ENCODE assay signal across 7 cellular contexts in the genomic region with DNA sequence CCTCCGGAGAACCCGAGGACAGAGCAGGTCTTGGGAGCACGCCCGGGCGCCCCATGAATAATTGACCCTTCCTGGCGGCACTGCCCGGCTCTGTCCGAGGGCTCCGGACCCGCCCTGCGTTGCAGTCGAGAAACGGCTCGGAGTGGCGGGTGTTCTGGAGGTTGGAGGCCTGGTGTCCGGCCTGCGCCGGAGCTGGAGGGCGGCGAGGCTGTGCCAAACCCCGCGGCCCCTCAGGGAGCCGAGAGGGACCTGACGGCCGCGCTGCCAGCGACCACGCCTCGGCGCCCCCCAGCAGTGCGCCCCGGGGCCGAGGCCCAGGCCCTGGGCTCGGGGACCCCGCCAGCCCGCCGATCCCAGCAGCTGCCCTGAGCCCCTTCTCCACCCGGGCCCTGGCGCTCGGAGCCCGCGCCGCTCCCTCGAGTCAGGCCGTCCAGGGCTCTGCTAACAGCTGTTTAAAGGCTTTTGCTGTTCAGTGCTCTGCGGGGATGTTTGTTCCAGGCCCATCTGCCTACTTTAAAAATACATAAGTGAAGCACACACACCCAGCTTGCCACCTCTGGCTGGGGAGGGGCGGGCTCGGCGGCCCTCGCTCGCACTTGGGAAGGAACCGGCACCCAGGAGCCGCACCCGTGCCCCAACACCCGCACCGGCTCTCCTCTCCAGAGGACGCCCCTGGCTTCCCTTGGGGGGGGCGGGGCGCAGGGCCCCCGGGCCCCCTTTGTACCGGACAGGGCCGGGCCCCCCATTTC.
DNase-seq lines count a peak whose midpoint lies in the region; ATAC-seq and TF ChIP-seq lines count a peak whose summit lies in the region.

No MANE protein-coding gene starts in this region.

- H3K4me3 ChIP-seq in NB4 (ENCODE audit: low read depth, low read length) (peak overlapping the region; percentile 80), brain microvascular endothelial cell (ENCODE audit: low read depth, low read length) (peak overlapping the region; percentile 64)

- peak overlapping the region; percentile 48 for H3K27ac ChIP-seq in brain microvascular endothelial cell

- ATAC-seq in stimulated activated naive CD8-positive, alpha-beta T cell treated with anti-CD3 and anti-CD28 coated beads, Interleukin-15, Interleukin-2, amounts not matched to agents 100 U/mL and 50 U/mL, for 24 hours, result no peak

- in situ Hi-C loops in brain microvascular endothelial cell (cut with HindIII; ENCODE audit: low pct_ligation_motif_present, low sequenced_read_pairs), result no loop called here

- no peaks in the 10 kb centered on the region for H3K27me3 ChIP-seq in brain microvascular endothelial cell (replicated peaks)

- no peak for TF ChIP-seq POLR2A in NB4 (IDR thresholded peaks at IDR 0.05; ENCODE audit: extremely low read depth, insufficient read length)

- DNase-seq in GM04504 (ENCODE audit: low read depth), result peak; percentile 7
- peak; percentile 74 for DNase-seq in NB4 (ENCODE audit: low read depth)
- no peak for DNase-seq in brain microvascular endothelial cell
- peak; percentile 68 for DNase-seq in islet precursor cell
- DNase-seq in stimulated activated naive CD8-positive, alpha-beta T cell treated with anti-CD3 and anti-CD28 coated beads, Interleukin-15, Interleukin-2, amounts not matched to agents 100 U/mL and 50 U/mL, for 24 hours, result peak; percentile 24
- no peak for DNase-seq in OCI-M1 (lab: John Stamatoyannopoulos, UW)
- DNase-seq in NCI-H128 (lab: John Stamatoyannopoulos, UW; ENCODE audit: unreplicated experiment), result no peak

- H3K36me3 ChIP-seq in brain microvascular endothelial cell (replicated peaks), result no peaks in the 10 kb centered on the region

- TF ChIP-seq CTCF in NB4 (IDR thresholded peaks at IDR 0.05; ENCODE audit: low read depth, low read length) (no peak), brain microvascular endothelial cell (IDR thresholded peaks at IDR 0.05; ENCODE audit: low read depth, low read length, missing control alignments) (no peak)

Comparison
In these comparisons a context has a peak if more than half of its experiments do, and no peak if none do; other contexts are left out.
1. DNase-seq: peak in GM04504 (single experiment), NB4 (single experiment), islet precursor cell (single experiment) and stimulated activated naive CD8-positive, alpha-beta T cell treated with anti-CD3 and anti-CD28 coated beads, Interleukin-15, Interleukin-2, amounts not matched to agents 100 U/mL and 50 U/mL, for 24 hours (single experiment); none in brain microvascular endothelial cell (single experiment), OCI-M1 (single experiment) and NCI-H128 (single experiment).